In genomic region chr5:179797741-179798140, GRCh38 we compare ENCODE assay signal across 1 cellular context.
A peak's percentile ranks its signal among the peaks of the same experiment; 100 is the strongest.
TF ChIP-seq lines count a peak whose summit lies in the region.

No MANE protein-coding gene starts in this region.

TF ChIP-seq in K562, 482 proteins besides CTCF, POLR2A, EP300 and RAD21 (continued from another document):
- TF ChIP-seq HMGXB4 (CRISPR knock-in tag; IDR thresholded peaks at IDR 0.05) (no peak), IRF2 (CRISPR knock-in tag; IDR thresholded peaks at IDR 0.05) (no peak), ZNF324 (CRISPR knock-in tag; IDR thresholded peaks at IDR 0.05) (no peak), EWSR1 (IDR thresholded peaks at IDR 0.05; ENCODE audit: borderline replicate concordance, low read depth, partially characterized antibody) (no peak), EGR1 (conservative IDR thresholded peaks at IDR 0.05) (no peak), POLR2G (IDR thresholded peaks at IDR 0.05; ENCODE audit: low read depth, low read length) (peak; percentile 41; the same call in 1 of the 2 replicates)
TF ChIP-seq in K562: peak in this region for 2.
